Comparison of ENCODE assay signal across 25 cellular contexts in genomic region chr9:127067603-127068220, GRCh38. TPM values are rescaled to one million over a fixed set of nuclear protein-coding genes. Genes with fewer than 3 reads are reported as not detected.
DNase-seq lines count a peak whose midpoint lies in the region; ATAC-seq and TF ChIP-seq lines count a peak whose summit lies in the region.
"Had no signal": no experiment of that assay in that cellular context is flagged by ENCODE, and none has a peak within 500 bp of the region (broad histone marks: within the 10 kb centered on the region; RNA-seq: fewer than 3 reads in every experiment).

No MANE protein-coding gene starts in this region.

- CTCF ChIA-PET in activated CD8-positive, alpha-beta T cell treated with anti-CD3 and anti-CD28 coated beads for 36 hours (lab: Charles Lee): no interaction called here

- H3K4me2 ChIP-seq in KMS-11: peak overlapping the region; percentile 56

- no peak overlapping the region for H3K27ac Mint-ChIP-seq in mesothelial cell of epicardium
- no peak overlapping the region for H3K27ac Mint-ChIP-seq in activated CD8-positive, alpha-beta T cell treated with anti-CD3 and anti-CD28 coated beads for 36 hours
- H3K27ac Mint-ChIP-seq: activated CD8-positive, alpha-beta T cell treated with anti-CD3 and anti-CD28 coated beads, Interleukin-2, amount 10 ng/mL, durations not matched to agents 7 days and 5 days had no signal

- H3K9ac ChIP-seq in KMS-11: peak overlapping the region; percentile 14; the same call in 1 of the 2 replicates

- H3K4me1 ChIP-seq in KMS-11 (ENCODE audit: low read depth, poor library complexity, severe bottlenecking): peaks cover 30% of the 10 kb centered on the region
- H3K4me1 ChIP-seq: tibial artery had no signal

- H3K4me3 Mint-ChIP-seq in mesothelial cell of epicardium: no peak overlapping the region
- H3K4me3 Mint-ChIP-seq in activated CD8-positive, alpha-beta T cell treated with anti-CD3 and anti-CD28 coated beads for 36 hours: no peak overlapping the region
- H3K4me3 Mint-ChIP-seq: activated CD8-positive, alpha-beta T cell treated with anti-CD3 and anti-CD28 coated beads, Interleukin-2, amount 10 ng/mL, durations not matched to agents 7 days and 5 days had no signal

- H3K27ac ChIP-seq in KMS-11: peak overlapping the region; percentile 77
- H3K27ac ChIP-seq: C4-2B, left ventricle myocardium inferior, SK-N-MC, tibial artery, WERI-Rb-1 had no signal

- DNase-seq in GM12865 (ENCODE audit: low read depth): peak; percentile 6
- DNase-seq in astrocyte of the hippocampus (ENCODE audit: low read depth, low spot score): peak; percentile 63
- peak; percentile 32 for DNase-seq in kidney tubule cell (ENCODE audit: low spot score)
- no peak for DNase-seq in NCI-H2196 treated with DMSO at 0.1 percent for 48 hours (lab: John Stamatoyannopoulos, UW; ENCODE audit: unreplicated experiment)
- DNase-seq in mesothelial cell of epicardium (ENCODE audit: low spot score in 2 of 2, unreplicated experiment in 2 of 2): no peak
- DNase-seq in activated CD8-positive, alpha-beta T cell treated with anti-CD3 and anti-CD28 coated beads for 36 hours: no peak
- DNase-seq: activated CD8-positive, alpha-beta T cell treated with anti-CD3 and anti-CD28 coated beads, Interleukin-2, amount 10 ng/mL, durations not matched to agents 7 days and 5 days; activated naive CD4-positive, alpha-beta T cell; activated T-cell treated with anti-CD3 and anti-CD28 coated beads, Interleukin-2, amount 50 U/mL, for 1 hour; caudate nucleus; DMS 273 treated with DMSO at 0.1 percent for 48 hours; GDM1; HCEC 1CT; left ventricle myocardium inferior; mucosa of descending colon; NCI-H146; NCI-H82; stimulated activated naive CD4-positive, alpha-beta T cell treated with Interleukin-2 at 50 U/mL for 16 hours; T-helper 2 cell; tibial artery; WERI-Rb-1 had no signal

- H3K4me1 Mint-ChIP-seq in mesothelial cell of epicardium: peaks cover 4% of the 10 kb centered on the region
- no peaks in the 10 kb centered on the region for H3K4me1 Mint-ChIP-seq in activated CD8-positive, alpha-beta T cell treated with anti-CD3 and anti-CD28 coated beads for 36 hours (ENCODE audit: low read depth)

- intact Hi-C loops in activated CD8-positive, alpha-beta T cell treated with anti-CD3 and anti-CD28 coated beads for 36 hours (cut with micrococcal nuclease): no loop called here

- peak overlapping the region; percentile 69 for H2AFZ ChIP-seq in KMS-11 (ENCODE audit: low read depth)

- no peak for ATAC-seq in HG02759 (IDR thresholded peaks at IDR 0.05; ENCODE audit: unreplicated experiment)
- ATAC-seq in activated CD8-positive, alpha-beta T cell treated with anti-CD3 and anti-CD28 coated beads for 36 hours: no peak
- ATAC-seq: activated CD8-positive, alpha-beta T cell treated with anti-CD3 and anti-CD28 coated beads, Interleukin-2, amount 10 ng/mL, durations not matched to agents 7 days and 5 days; mucosa of descending colon had no signal

- H3K79me2 ChIP-seq in KMS-11 (ENCODE audit: insufficient read depth, low read depth): no peaks in the 10 kb centered on the region

- POLR2A ChIA-PET in activated CD8-positive, alpha-beta T cell treated with anti-CD3 and anti-CD28 coated beads for 36 hours (lab: Charles Lee): no interaction called here

- TF ChIP-seq CTCF in GM12865 (IDR thresholded peaks at IDR 0.05; ENCODE audit: insufficient read depth, low read depth, low read length, missing control alignments): no peak
- no peak for TF ChIP-seq CTCF in KMS-11 (conservative IDR thresholded peaks at IDR 0.05; ENCODE audit: low read depth, low read length)
- TF ChIP-seq CTCF in mesothelial cell of epicardium (IDR thresholded peaks at IDR 0.05; ENCODE audit: unreplicated experiment): no peak
- TF ChIP-seq CTCF in activated CD8-positive, alpha-beta T cell treated with anti-CD3 and anti-CD28 coated beads for 36 hours (IDR thresholded peaks at IDR 0.05): no peak

- H3K36me3 ChIP-seq in KMS-11 (ENCODE audit: insufficient read depth): no peaks in the 10 kb centered on the region
- H3K36me3 ChIP-seq: WERI-Rb-1 had no signal

- H3K4me3 ChIP-seq in GM12865 (ENCODE audit: low read depth, low read length) (no peak overlapping the region), KMS-11 (IDR thresholded peaks at IDR 0.05; ENCODE audit: insufficient read depth, low read depth, low read length) (no peak overlapping the region)
- H3K4me3 ChIP-seq: left ventricle myocardium inferior, mucosa of descending colon, SK-N-MC, tibial artery had no signal

- H3K27me3 Mint-ChIP-seq in mesothelial cell of epicardium (ENCODE audit: low read depth): no peaks in the 10 kb centered on the region
- no peaks in the 10 kb centered on the region for H3K27me3 Mint-ChIP-seq in activated CD8-positive, alpha-beta T cell treated with anti-CD3 and anti-CD28 coated beads for 36 hours

- H3K36me3 Mint-ChIP-seq in mesothelial cell of epicardium: peaks cover 20% of the 10 kb centered on the region
- peaks cover 13% of the 10 kb centered on the region for H3K36me3 Mint-ChIP-seq in activated CD8-positive, alpha-beta T cell treated with anti-CD3 and anti-CD28 coated beads for 36 hours (ENCODE audit: low read depth)

- peaks cover 14% of the 10 kb centered on the region for H3K9me3 Mint-ChIP-seq in mesothelial cell of epicardium
- H3K9me3 Mint-ChIP-seq in activated CD8-positive, alpha-beta T cell treated with anti-CD3 and anti-CD28 coated beads for 36 hours: peaks cover 10% of the 10 kb centered on the region

- no peaks in the 10 kb centered on the region for H3K27me3 ChIP-seq in KMS-11 (ENCODE audit: insufficient read depth, low read depth)
- H3K27me3 ChIP-seq: tibial artery had no signal

- H4K20me1 ChIP-seq in KMS-11 (ENCODE audit: insufficient read depth): no peaks in the 10 kb centered on the region

RNA-seq across cellular contexts. Expression of gene ANGPTL2, which starts 54.7 kb away (rescaled TPM):
- total RNA-seq in mesothelial cell of epicardium: 15.5 to 16.6 TPM (median 16.6 TPM) in 3 replicates
- not detected for total RNA-seq in activated CD8-positive, alpha-beta T cell treated with anti-CD3 and anti-CD28 coated beads for 36 hours
- total RNA-seq: activated CD8-positive, alpha-beta T cell treated with anti-CD3 and anti-CD28 coated beads, Interleukin-2, amount 10 ng/mL, durations not matched to agents 7 days and 5 days had no signal

Comparison
In these comparisons a context has a peak if more than half of its experiments do, and no peak if none do; other contexts are left out.
1. DNase-seq: peak in GM12865 (single experiment), astrocyte of the hippocampus (single experiment) and kidney tubule cell (single experiment); none in NCI-H2196 treated with DMSO at 0.1 percent for 48 hours (single experiment), mesothelial cell of epicardium (0 of 2) and activated CD8-positive, alpha-beta T cell treated with anti-CD3 and anti-CD28 coated beads for 36 hours (single experiment).
2. RNA of gene ANGPTL2, which starts 54.7 kb away (total RNA-seq): 15.5 to 16.6 TPM in mesothelial cell of epicardium; not detected in activated CD8-positive, alpha-beta T cell treated with anti-CD3 and anti-CD28 coated beads for 36 hours; every median in the first group is over 10 times any median in the second.